ENCODE assay signal across 9 cellular contexts in the genomic region with DNA sequence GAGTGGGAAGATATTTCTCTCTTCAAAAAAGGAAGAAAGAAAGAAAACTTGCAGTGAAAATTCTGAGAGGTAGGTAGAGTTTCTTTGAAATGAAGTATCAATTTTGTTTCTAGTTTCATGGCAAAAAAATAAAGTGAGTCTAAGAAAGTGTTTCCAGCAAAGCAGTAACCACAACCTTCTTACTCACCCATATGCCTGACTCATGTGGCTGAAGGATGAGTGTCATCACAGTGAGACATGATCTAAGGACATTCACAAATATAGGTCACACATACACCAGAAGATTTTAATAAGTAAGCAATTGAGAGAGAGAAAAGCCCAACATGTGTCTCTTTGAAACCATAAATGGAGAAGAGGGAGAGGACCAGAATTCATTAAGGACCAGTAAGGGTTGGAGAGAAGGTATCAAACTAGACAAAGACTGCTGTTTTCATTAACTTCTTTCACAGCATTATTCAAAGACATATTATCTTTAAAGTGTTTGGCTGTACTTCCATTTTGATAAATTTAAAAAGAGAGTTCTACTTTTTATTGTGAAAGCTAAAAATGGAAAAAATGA.
DNase-seq lines count a peak whose midpoint lies in the region; ATAC-seq and TF ChIP-seq lines count a peak whose summit lies in the region.
"Had no signal": no experiment of that assay in that cellular context is flagged by ENCODE, and none has a peak within 500 bp of the region (broad histone marks: within the 10 kb centered on the region; RNA-seq: fewer than 3 reads in every experiment).

No MANE protein-coding gene starts in this region.

- H3K4me3 ChIP-seq in left lung: no peak overlapping the region

- no peaks in the 10 kb centered on the region for H3K9me3 ChIP-seq in left lung

- H3K27ac ChIP-seq in left lung: no peak overlapping the region

- DNase-seq in MV-4-11 (lab: John Stamatoyannopoulos, UW) (peak; percentile 59), left lung (no peak), NCI-H1436 (lab: John Stamatoyannopoulos, UW) (no peak), left cardiac atrium (no peak), NCI-H82 treated with DMSO at 0.1 percent for 48 hours (lab: John Stamatoyannopoulos, UW; ENCODE audit: unreplicated experiment) (no peak), NCI-H1694 treated with DMSO at 0.1 percent for 48 hours (lab: John Stamatoyannopoulos, UW) (no peak)
- DNase-seq: NCI-H2081 had no signal

- no peaks in the 10 kb centered on the region for H3K27me3 ChIP-seq in left lung

- no peaks in the 10 kb centered on the region for H3K36me3 ChIP-seq in left lung

- intact Hi-C loops in left lung (cut with DNase I): loop anchor here in 1 of 2 donors (10.0 kb wide), 1 partner anchor 1136 kb away; no protein-coding TSS in a partner anchor
- intact Hi-C loops in left cardiac atrium (cut with DNase I): no loop called here

- peak; percentile 99 for ATAC-seq in GM18909 (IDR thresholded peaks at IDR 0.05; ENCODE audit: poor library complexity, unreplicated experiment)
- ATAC-seq in HG02588 (IDR thresholded peaks at IDR 0.05; ENCODE audit: unreplicated experiment): peak; percentile 98
- ATAC-seq in left lung: peak; percentile 26
- no peak for ATAC-seq in left cardiac atrium

- no peaks in the 10 kb centered on the region for H3K4me1 ChIP-seq in left lung

- TF ChIP-seq CTCF in left lung (IDR thresholded peaks at IDR 0.05): no peak

Comparison
In these comparisons a context has a peak if more than half of its experiments do, and no peak if none do; other contexts are left out.
1. ATAC-seq: peak in GM18909 (single experiment), HG02588 (single experiment) and left lung (single experiment); none in left cardiac atrium (0 of 2).